In the genomic region with DNA sequence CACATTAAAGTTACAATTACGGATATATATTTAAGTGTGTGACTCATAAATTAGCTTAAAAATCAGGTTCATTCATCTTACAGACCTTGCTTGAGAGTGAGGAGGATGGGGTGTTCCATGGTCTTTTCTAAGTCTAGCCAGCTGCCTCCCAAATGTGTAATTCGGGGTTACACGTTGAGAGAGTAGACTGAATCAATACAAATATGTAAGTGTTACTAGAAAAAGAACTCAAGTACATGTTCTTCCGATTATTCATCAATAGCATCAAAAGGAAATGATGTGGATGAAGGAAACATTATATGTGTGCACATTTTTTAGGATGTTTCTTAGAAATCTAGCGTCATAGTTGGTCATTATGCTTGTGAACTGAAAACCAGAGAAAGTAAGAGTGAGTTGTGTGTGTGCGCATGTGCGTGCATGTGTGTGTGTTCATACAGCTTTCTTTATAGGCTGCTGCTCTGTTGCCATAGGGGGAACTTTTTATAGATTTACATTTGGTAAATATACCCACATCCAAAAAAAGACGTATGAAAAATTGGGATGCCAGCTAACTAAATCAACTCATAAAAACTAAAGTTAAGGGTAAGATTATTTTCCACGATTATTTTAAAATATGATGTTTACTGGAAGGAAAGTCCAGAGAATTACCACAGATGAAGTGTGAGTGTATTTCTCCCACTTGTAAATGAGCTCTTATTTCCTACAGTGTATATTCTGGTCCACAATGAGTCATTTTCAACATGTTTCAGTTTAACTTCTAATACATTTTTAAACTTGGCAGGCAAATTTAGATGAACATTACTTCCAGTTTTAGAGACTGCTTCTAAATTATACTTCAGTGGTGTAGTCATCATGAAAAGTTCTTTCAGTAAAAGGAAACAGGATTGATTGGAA, we compare ENCODE assay signal across 11 cellular contexts.
A peak's percentile ranks its signal among the peaks of the same experiment; 100 is the strongest.
DNase-seq lines count a peak whose midpoint lies in the region; ATAC-seq and TF ChIP-seq lines count a peak whose summit lies in the region.
"Had no signal": no experiment of that assay in that cellular context is flagged by ENCODE, and none has a peak within 500 bp of the region (broad histone marks: within the 10 kb centered on the region; RNA-seq: fewer than 3 reads in every experiment).

No MANE protein-coding gene starts in this region.

- peaks cover 63% of the 10 kb centered on the region for H3K36me3 Mint-ChIP-seq in activated T-cell treated with anti-CD3 and anti-CD28 coated beads, Interleukin-2, amount 50 U/mL, for 24 hours (ENCODE audit: low read depth)
- peaks cover 16% of the 10 kb centered on the region for H3K36me3 Mint-ChIP-seq in neural crest cell (ENCODE audit: low read depth)
- peaks cover 29 to 49% (median 35%) of the 10 kb centered on the region in 3 donors for H3K36me3 Mint-ChIP-seq in CD8-positive, alpha-beta memory T cell

- no peak for TF ChIP-seq CTCF in neural crest cell (conservative IDR thresholded peaks at IDR 0.05)

- peak overlapping the region; percentile 97 for H3K27ac Mint-ChIP-seq in activated T-cell treated with anti-CD3 and anti-CD28 coated beads, Interleukin-2, amount 50 U/mL, for 24 hours
- peak overlapping the region; percentile 2 for H3K27ac Mint-ChIP-seq in neural crest cell (ENCODE audit: unreplicated experiment)
- H3K27ac Mint-ChIP-seq in CD8-positive, alpha-beta memory T cell = peak overlapping the region in 2 of 8 donors; percentile 5 to 6
- H3K27ac Mint-ChIP-seq: nephron had no signal

- DNase-seq in activated T-cell treated with anti-CD3 and anti-CD28 coated beads, Interleukin-2, amount 50 U/mL, for 24 hours = no peak
- no peak for DNase-seq in activated T-cell treated with anti-CD3 and anti-CD28 coated beads, Interleukin-2, amount 50 U/mL, for 1 hour
- DNase-seq in neural crest cell (ENCODE audit: low read depth, low spot score) (no peak), NCI-H526 (lab: John Stamatoyannopoulos, UW) (no peak), occipital lobe (lab: John Stamatoyannopoulos, UW) (no peak)
- DNase-seq in CD8-positive, alpha-beta memory T cell = no peak

- no peaks in the 10 kb centered on the region for H3K9me3 Mint-ChIP-seq in activated T-cell treated with anti-CD3 and anti-CD28 coated beads, Interleukin-2, amount 50 U/mL, for 24 hours
- no peaks in the 10 kb centered on the region for H3K9me3 Mint-ChIP-seq in neural crest cell
- peaks cover 0 to 3% (median 0%) of the 10 kb centered on the region in 5 donors for H3K9me3 Mint-ChIP-seq in CD8-positive, alpha-beta memory T cell
- H3K9me3 Mint-ChIP-seq: nephron had no signal

- peak overlapping the region; percentile 54 for H3K4me3 Mint-ChIP-seq in activated T-cell treated with anti-CD3 and anti-CD28 coated beads, Interleukin-2, amount 50 U/mL, for 24 hours
- no peak overlapping the region for H3K4me3 Mint-ChIP-seq in neural crest cell
- no peak overlapping the region for H3K4me3 Mint-ChIP-seq in CD8-positive, alpha-beta memory T cell
- H3K4me3 Mint-ChIP-seq: nephron had no signal

- H3K4me3 ChIP-seq in CD8-positive, alpha-beta memory T cell (ENCODE audit: low read length) = no peak overlapping the region
- H3K4me3 ChIP-seq: K562 had no signal

- H3K27me3 Mint-ChIP-seq in activated T-cell treated with anti-CD3 and anti-CD28 coated beads, Interleukin-2, amount 50 U/mL, for 24 hours = no peaks in the 10 kb centered on the region
- H3K27me3 Mint-ChIP-seq in neural crest cell (ENCODE audit: low read depth) = no peaks in the 10 kb centered on the region
- no peaks in the 10 kb centered on the region for H3K27me3 Mint-ChIP-seq in CD8-positive, alpha-beta memory T cell

- peak; percentile 95 for ATAC-seq in GM21717 (IDR thresholded peaks at IDR 0.05; ENCODE audit: unreplicated experiment)
- ATAC-seq in HG03558 (IDR thresholded peaks at IDR 0.05; ENCODE audit: extremely low read depth, unreplicated experiment) = peak; percentile 90
- ATAC-seq: K562 had no signal

- no peak overlapping the region for H3K27ac ChIP-seq in CD8-positive, alpha-beta memory T cell (ENCODE audit: low read depth, low read length)
- H3K27ac ChIP-seq: C4-2B had no signal

- no peaks in the 10 kb centered on the region for H3K27me3 ChIP-seq in CD8-positive, alpha-beta memory T cell (ENCODE audit: insufficient read depth, low read length, poor library complexity, severe bottlenecking)

- POLR2A ChIA-PET in CD8-positive, alpha-beta memory T cell (lab: Charles Lee) = no interaction called here

- no peaks in the 10 kb centered on the region for H3K4me1 ChIP-seq in CD8-positive, alpha-beta memory T cell (ENCODE audit: insufficient read depth, low read length)

- no peaks in the 10 kb centered on the region for H3K9me3 ChIP-seq in CD8-positive, alpha-beta memory T cell (ENCODE audit: low read length)

- CTCF ChIA-PET in CD8-positive, alpha-beta memory T cell (lab: Charles Lee) = no interaction called here

- H3K4me1 Mint-ChIP-seq in activated T-cell treated with anti-CD3 and anti-CD28 coated beads, Interleukin-2, amount 50 U/mL, for 24 hours (ENCODE audit: low read depth) = peaks cover 20% of the 10 kb centered on the region
- H3K4me1 Mint-ChIP-seq in neural crest cell = no peaks in the 10 kb centered on the region
- peaks cover 8 to 14% (median 12%) of the 10 kb centered on the region in 3 donors for H3K4me1 Mint-ChIP-seq in CD8-positive, alpha-beta memory T cell
- H3K4me1 Mint-ChIP-seq: nephron had no signal

- no peaks in the 10 kb centered on the region for H3K36me3 ChIP-seq in CD8-positive, alpha-beta memory T cell (ENCODE audit: insufficient read depth, low read length)
